ENCODE assay signal across 21 cellular contexts in genomic region chr3:166453472-166453871, GRCh38.
"Had no signal": no experiment of that assay in that cellular context is flagged by ENCODE, and none has a peak within 500 bp of the region (broad histone marks: within the 10 kb centered on the region; RNA-seq: fewer than 3 reads in every experiment).

No MANE protein-coding gene starts in this region.

- H3K36me3 ChIP-seq: esophagus squamous epithelium, gastroesophageal sphincter, left ventricle myocardium inferior, lower lobe of right lung, neutrophil, right atrium auricular region had no signal

- H3K27ac ChIP-seq: esophagus squamous epithelium, gastroesophageal sphincter, left ventricle myocardium inferior, lower lobe of right lung, neutrophil, right atrium auricular region had no signal

- H3K27me3 ChIP-seq: esophagus squamous epithelium, gastroesophageal sphincter, neutrophil, right atrium auricular region had no signal

- H3K4me3 ChIP-seq: esophagus squamous epithelium, gastroesophageal sphincter, left ventricle myocardium inferior, lower lobe of right lung, right atrium auricular region had no signal

- DNase-seq: cortex of kidney; effector memory CD8-positive, alpha-beta T cell; esophagus squamous epithelium; foreskin fibroblast; glutamatergic neuron; immature natural killer cell; left cardiac atrium; left ventricle myocardium inferior; lower lobe of right lung; mesenchymal stem cell; naive thymus-derived CD8-positive, alpha-beta T cell; posterior cingulate gyrus; small intestine; stimulated activated CD4-positive, alpha-beta T cell treated with anti-CD3 and anti-CD28 coated beads, Interleukin-12 subunit alpha, Interleukin-12 subunit beta, amount 100 ng/mL, for 4 hours; stimulated activated naive CD4-positive, alpha-beta T cell treated with Interleukin-2 at 50 U/mL for 16 hours; trophoblast cell had no signal

- H3K9me3 ChIP-seq: esophagus squamous epithelium, gastroesophageal sphincter, left ventricle myocardium inferior, lower lobe of right lung, neutrophil, right atrium auricular region had no signal

- H3K4me1 ChIP-seq: esophagus squamous epithelium, gastroesophageal sphincter, left ventricle myocardium inferior, lower lobe of right lung, right atrium auricular region had no signal

- ATAC-seq: effector memory CD8-positive, alpha-beta T cell; gastroesophageal sphincter; left cardiac atrium; lower lobe of right lung; naive thymus-derived CD8-positive, alpha-beta T cell had no signal

- FAIRE-seq: keratinocyte, small intestine, urothelium cell line had no signal
